ENCODE assay signal across 21 cellular contexts in the genomic region with DNA sequence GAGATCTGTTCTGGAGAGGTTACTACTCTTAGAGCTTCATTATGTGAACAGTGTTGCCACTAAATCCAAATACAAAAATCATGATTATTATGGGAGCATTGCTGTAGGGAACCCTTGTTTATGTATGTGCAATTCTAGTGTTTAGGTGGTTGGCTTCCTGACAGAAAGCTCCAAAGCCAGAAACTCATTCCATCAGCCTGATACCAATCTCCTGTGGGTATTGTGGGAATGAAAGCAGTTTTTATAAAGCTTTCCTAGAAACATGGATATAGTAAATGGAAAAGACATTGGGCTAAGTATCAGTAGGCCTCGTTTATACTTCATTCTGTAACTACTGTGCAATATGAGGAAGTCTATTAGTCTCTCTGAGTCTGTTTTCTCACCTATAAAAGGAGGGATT.
"Had no signal": no experiment of that assay in that cellular context is flagged by ENCODE, and none has a peak within 500 bp of the region (broad histone marks: within the 10 kb centered on the region; RNA-seq: fewer than 3 reads in every experiment).

No MANE protein-coding gene starts in this region.

- H3K9me3 ChIP-seq: esophagus muscularis mucosa, heart right ventricle, mucosa of descending colon, neutrophil, psoas muscle, right lobe of liver, stomach, thoracic aorta, uterus had no signal

- H3K4me3 Mint-ChIP-seq: naive thymus-derived CD8-positive, alpha-beta T cell; stimulated activated memory B cell treated with anti-CD40 and anti-IgM and Interleukin-4, amounts not matched to agents 10 μg/mL and 1 μg/mL and 100 μg/mL, for 72 hours; type B pancreatic cell had no signal

- H3K4me3 ChIP-seq: esophagus muscularis mucosa, heart right ventricle, mucosa of descending colon, psoas muscle, right lobe of liver, stomach, thoracic aorta, uterus had no signal

- H3K36me3 Mint-ChIP-seq: naive thymus-derived CD8-positive, alpha-beta T cell; stimulated activated memory B cell treated with anti-CD40 and anti-IgM and Interleukin-4, amounts not matched to agents 10 μg/mL and 1 μg/mL and 100 μg/mL, for 72 hours; type B pancreatic cell had no signal

- H3K27ac ChIP-seq: epithelial cell of prostate, esophagus muscularis mucosa, heart right ventricle, neutrophil, psoas muscle, right lobe of liver, stomach, uterus had no signal

- H3K27ac Mint-ChIP-seq: naive thymus-derived CD8-positive, alpha-beta T cell; stimulated activated memory B cell treated with anti-CD40 and anti-IgM and Interleukin-4, amounts not matched to agents 10 μg/mL and 1 μg/mL and 100 μg/mL, for 72 hours; type B pancreatic cell had no signal

- ATAC-seq: heart right ventricle; mucosa of descending colon; naive thymus-derived CD8-positive, alpha-beta T cell; psoas muscle; right lobe of liver; stimulated activated memory B cell treated with anti-CD40 and anti-IgM and Interleukin-4, amounts not matched to agents 10 μg/mL and 1 μg/mL and 100 μg/mL, for 72 hours had no signal

- H3K36me3 ChIP-seq: esophagus muscularis mucosa, heart right ventricle, neutrophil, right lobe of liver, stomach, thoracic aorta, uterus had no signal

- H3K9me3 Mint-ChIP-seq: naive thymus-derived CD8-positive, alpha-beta T cell; stimulated activated memory B cell treated with anti-CD40 and anti-IgM and Interleukin-4, amounts not matched to agents 10 μg/mL and 1 μg/mL and 100 μg/mL, for 72 hours; type B pancreatic cell had no signal

- DNase-seq: effector memory CD4-positive, alpha-beta T cell; foreskin melanocyte; heart right ventricle; hypothalamus; kidney glomerular epithelial cell; mammary epithelial cell; mucosa of descending colon; naive thymus-derived CD8-positive, alpha-beta T cell; psoas muscle; retina; right lobe of liver; stimulated activated CD4-positive, alpha-beta T cell treated with anti-CD3 and anti-CD28 coated beads, Interleukin-4, amount 100 ng/mL, for 24 hours; stomach; substantia nigra; uterus had no signal
